In the genomic region with DNA sequence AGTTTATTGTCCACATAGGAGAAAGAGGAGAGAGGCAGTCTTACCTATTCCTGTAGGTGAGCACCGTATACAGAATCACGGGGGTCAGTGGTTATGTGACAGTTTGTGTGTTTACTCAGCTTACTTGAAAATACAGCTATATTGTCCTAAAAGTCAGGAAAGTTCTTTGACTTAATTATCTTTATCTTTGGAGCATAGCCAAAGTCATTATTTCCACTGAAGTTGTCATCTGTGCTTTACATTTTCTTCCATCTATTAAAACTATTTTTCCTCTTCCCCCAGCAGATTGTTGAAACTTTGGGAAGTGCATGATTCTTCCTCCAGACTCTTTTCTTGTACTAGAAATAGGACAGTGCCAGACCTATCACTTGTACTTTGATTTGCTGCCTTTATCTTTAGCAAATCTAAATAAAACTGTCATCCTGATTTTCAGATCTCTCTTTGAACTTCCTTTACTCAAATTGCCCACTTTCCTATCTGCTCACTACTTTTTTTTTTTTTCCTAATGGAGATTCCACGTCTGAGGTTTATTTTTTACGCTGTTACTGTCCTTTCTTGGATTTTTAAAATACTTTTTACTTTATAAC, we compare ENCODE assay signal across 22 cellular contexts. TPM values are rescaled to one million over a fixed set of nuclear protein-coding genes. Genes with fewer than 3 reads are reported as not detected.
A peak's percentile ranks its signal among the peaks of the same experiment; 100 is the strongest.
DNase-seq lines count a peak whose midpoint lies in the region; ATAC-seq, FAIRE-seq and TF ChIP-seq lines count a peak whose summit lies in the region.
"Had no signal": no experiment of that assay in that cellular context is flagged by ENCODE, and none has a peak within 500 bp of the region (broad histone marks: within the 10 kb centered on the region; RNA-seq: fewer than 3 reads in every experiment).

No MANE protein-coding gene starts in this region.

- H3F3A ChIP-seq in SK-N-SH (replicated peaks; ENCODE audit: insufficient read depth), result peaks cover 4% of the 10 kb centered on the region

- H4K20me1 ChIP-seq in SK-N-SH (ENCODE audit: insufficient read depth), result no peaks in the 10 kb centered on the region
- H4K20me1 ChIP-seq in K562 (replicated peaks; ENCODE audit: control insufficient read depth, insufficient read depth, low read length), result no peaks in the 10 kb centered on the region
- no peaks in the 10 kb centered on the region for H4K20me1 ChIP-seq in keratinocyte (ENCODE audit: control insufficient read depth, extremely low read depth, insufficient read depth, low read length)

- no peak for FAIRE-seq in K562 (lab: Jason Lieb, UNC)
- peak; percentile 51 for FAIRE-seq in keratinocyte (lab: Jason Lieb, UNC)
- FAIRE-seq: A549, GM12891, GM18507, H54 had no signal

- no peaks in the 10 kb centered on the region for H3K27me3 ChIP-seq in SK-N-SH (ENCODE audit: insufficient read depth)
- no peaks in the 10 kb centered on the region for H3K27me3 ChIP-seq in K562 (ENCODE audit: control insufficient read depth in 2 of 2, insufficient read depth in 2 of 2, low read length in 2 of 2)
- H3K27me3 ChIP-seq in keratinocyte (ENCODE audit: control insufficient read depth, extremely low read depth, insufficient read depth, low read length), result no peaks in the 10 kb centered on the region
- no peaks in the 10 kb centered on the region for H3K27me3 ChIP-seq in lower lobe of right lung (ENCODE audit: low read depth)

- no peaks in the 10 kb centered on the region for H3K9me2 ChIP-seq in SK-N-SH

- H2AFZ ChIP-seq in SK-N-SH (ENCODE audit: low read depth) (no peak overlapping the region), K562 (ENCODE audit: low read depth, low read length) (no peak overlapping the region), keratinocyte (ENCODE audit: control insufficient read depth, low read length) (no peak overlapping the region)

- POLR2A ChIA-PET in SK-N-SH (lab: Yijun Ruan, JAX), result no interaction called here
- POLR2A ChIA-PET in K562 (lab: Yijun Ruan, JAX), result no interaction called here

- DNase-seq in SK-N-SH (no peak), K562 (ENCODE audit: extremely low read depth in 1 of 4, low spot score in 3 of 4) (no peak), keratinocyte (ENCODE audit: low read depth, low spot score) (no peak), lower lobe of right lung (no peak), NCI-H146 (lab: John Stamatoyannopoulos, UW) (no peak)
- DNase-seq: 8988T; ACHN; C1 segment of cervical spinal cord; Calu3; CD4-positive, alpha-beta memory T cell; COR-L47; DMS53; DMS79 treated with DMSO at 0.1 percent for 48 hours; GF-D8; GOT3 had no signal

- ATAC-seq in SK-N-SH treated with all-trans-retinoic acid at 6 μM for 48 hours (no peak), K562 (no peak), HG02852 (IDR thresholded peaks at IDR 0.05; ENCODE audit: unreplicated experiment) (no peak), lower lobe of right lung (no peak)
- ATAC-seq: A549 had no signal

- CTCF ChIA-PET in SK-N-SH (lab: Yijun Ruan, JAX), result interaction anchor here (0.7 to 1.4 kb wide), 3 partner anchors 176 to 1426 kb away, joined by 3 to 4 read pairs (median 4); no protein-coding TSS in a partner anchor
- CTCF ChIA-PET in K562 (lab: Yijun Ruan, JAX; ENCODE audit: low intra/inter-chr PET ratio), result no interaction called here

- intact Hi-C loops in K562 (cut with micrococcal nuclease) (loop anchor here (10.0 kb wide), 1 partner anchor 352 kb away; no protein-coding TSS in a partner anchor), lower lobe of right lung (cut with DNase I) (no loop called here)

- WGBS in SK-N-SH (ENCODE audit: low lambda C conversion rate), result 51% methylated on average over 4 of the region's 4 CpGs
- 44% methylated on average over 4 of the region's 4 CpGs for WGBS in K562 (ENCODE audit: insufficient coverage, low coverage, missing lambda C conversion rate)

- no peak overlapping the region for H3K9ac ChIP-seq in SK-N-SH
- H3K9ac ChIP-seq in K562 (ENCODE audit: insufficient read depth in 1 of 2, low read depth in 2 of 2, low read length in 2 of 2), result no peak overlapping the region
- H3K9ac ChIP-seq in keratinocyte (ENCODE audit: control insufficient read depth, extremely low read depth, insufficient read depth, low read length), result no peak overlapping the region

- H3K4me2 ChIP-seq in SK-N-SH (no peak overlapping the region), K562 (ENCODE audit: insufficient read depth, low read length) (no peak overlapping the region), keratinocyte (ENCODE audit: control insufficient read depth, extremely low read depth, insufficient read depth, low read depth, low read length) (no peak overlapping the region)
- H3K4me2 ChIP-seq: A549 had no signal

- H3K79me2 ChIP-seq in SK-N-SH (ENCODE audit: insufficient read depth) (peaks cover 21% of the 10 kb centered on the region), K562 (ENCODE audit: control insufficient read depth, insufficient read depth, low read length) (no peaks in the 10 kb centered on the region; the same call in 2 of the 3 replicates), keratinocyte (ENCODE audit: control insufficient read depth, insufficient read depth, low read length) (peaks cover 2% of the 10 kb centered on the region)

- no peak for TF ChIP-seq POLR2A in K562 (conservative IDR thresholded peaks at IDR 0.05)

- TF ChIP-seq EP300 in SK-N-SH (IDR thresholded peaks at IDR 0.05; ENCODE audit: borderline replicate concordance in 1 of 2, low read depth in 1 of 2, low read length in 1 of 2), result no peak
- no peak for TF ChIP-seq EP300 in K562 (IDR thresholded peaks at IDR 0.05; ENCODE audit: low read length)

- no peaks in the 10 kb centered on the region for H3K36me3 ChIP-seq in SK-N-SH (replicated peaks in 1 of 2; ENCODE audit: control insufficient read depth in 1 of 2, insufficient read depth in 2 of 2, low read length in 1 of 2)
- H3K36me3 ChIP-seq in K562 (ENCODE audit: control insufficient read depth, insufficient read depth, low read length), result no peaks in the 10 kb centered on the region
- no peaks in the 10 kb centered on the region for H3K36me3 ChIP-seq in keratinocyte (ENCODE audit: control insufficient read depth in 2 of 2, extremely low read depth in 1 of 2, insufficient read depth in 2 of 2, low read length in 2 of 2)
- no peaks in the 10 kb centered on the region for H3K36me3 ChIP-seq in lower lobe of right lung
- H3K36me3 ChIP-seq: HAP-1 had no signal

- H3K4me3 ChIP-seq in SK-N-SH (ENCODE audit: low read depth in 2 of 2, low read length in 1 of 2), result no peak overlapping the region
- no peak overlapping the region for H3K4me3 ChIP-seq in K562
- no peak overlapping the region for H3K4me3 ChIP-seq in keratinocyte (ENCODE audit: control insufficient read depth in 2 of 3, extremely low read depth in 1 of 3, insufficient read depth in 2 of 3, low read depth in 1 of 3, low read length in 3 of 3)
- H3K4me3 ChIP-seq in lower lobe of right lung, result no peak overlapping the region
- H3K4me3 ChIP-seq: A549, HAP-1 had no signal

- H3K4me1 ChIP-seq in SK-N-SH (ENCODE audit: control insufficient read depth in 1 of 2, insufficient read depth in 2 of 2, low read depth in 1 of 2, low read length in 1 of 2) (peaks cover 4 to 7% of the 10 kb centered on the region in 2 experiments; a peak in 2 of 4 replicates), K562 (replicated peaks in 1 of 2; ENCODE audit: control insufficient read depth in 2 of 2, insufficient read depth in 2 of 2, low read length in 2 of 2) (no peaks in the 10 kb centered on the region), keratinocyte (ENCODE audit: control insufficient read depth, extremely low read depth, insufficient read depth, low read length) (peaks cover 4% of the 10 kb centered on the region), lower lobe of right lung (peaks cover 4% of the 10 kb centered on the region)
- H3K4me1 ChIP-seq: HAP-1 had no signal

- in situ Hi-C loops in K562 (cut with MboI), result no loop called here

- no TSS peak for BruUV-seq in K562 (replicated peaks; lab: Mats Ljungman, UMichigan)

- H3K9me1 ChIP-seq in K562 (ENCODE audit: control insufficient read depth, insufficient read depth, low read length), result no peaks in the 10 kb centered on the region
- no peaks in the 10 kb centered on the region for H3K9me1 ChIP-seq in keratinocyte (ENCODE audit: control insufficient read depth, extremely low read depth, insufficient read depth, low read length)

- TF ChIP-seq RAD21 in SK-N-SH (IDR thresholded peaks at IDR 0.05; ENCODE audit: low read length) (no peak), K562 (CRISPR knock-in tag; conservative IDR thresholded peaks at IDR 0.05 in 1 of 2, IDR thresholded peaks at IDR 0.05 in 1 of 2) (no peak)

- TF ChIP-seq CTCF in SK-N-SH (IDR thresholded peaks at IDR 0.05) (no peak), K562 (IDR thresholded peaks at IDR 0.05 in 2 of 3, conservative IDR thresholded peaks at IDR 0.05 in 1 of 3; ENCODE audit: insufficient read depth in 2 of 3, low read depth in 1 of 3, low read length in 3 of 3) (no peak), keratinocyte (optimal IDR thresholded peaks at IDR 0.05 in 1 of 3, IDR thresholded peaks at IDR 0.05 in 1 of 3, conservative IDR thresholded peaks at IDR 0.05 in 1 of 3; ENCODE audit: extremely low read depth in 1 of 3, insufficient read depth in 2 of 3, low read length in 3 of 3) (no peak), lower lobe of right lung (IDR thresholded peaks at IDR 0.05) (no peak)

- no peaks in the 10 kb centered on the region for H3K9me3 ChIP-seq in SK-N-SH
- H3K9me3 ChIP-seq in K562 (replicated peaks; ENCODE audit: control insufficient read depth, insufficient read depth, low read depth, low read length), result no peaks in the 10 kb centered on the region
- no peaks in the 10 kb centered on the region for H3K9me3 ChIP-seq in keratinocyte (ENCODE audit: control insufficient read depth, low read depth, low read length)
- no peaks in the 10 kb centered on the region for H3K9me3 ChIP-seq in lower lobe of right lung
- H3K9me3 ChIP-seq: A549, HAP-1 had no signal

- no peak overlapping the region for H3K27ac ChIP-seq in SK-N-SH (ENCODE audit: low read depth in 2 of 2, low read length in 1 of 2)
- no peak overlapping the region for H3K27ac ChIP-seq in K562 (ENCODE audit: extremely low read depth, low read depth, low read length)
- no peak overlapping the region for H3K27ac ChIP-seq in keratinocyte (ENCODE audit: control insufficient read depth, insufficient read depth, low read length)
- no peak overlapping the region for H3K27ac ChIP-seq in lower lobe of right lung
- H3K27ac ChIP-seq: A549 had no signal

- dilution Hi-C loops in keratinocyte (cut with MboI; ENCODE audit: extremely low pct_ligation_motif_present, low sequenced_read_pairs), result no loop called here

RNA-seq across cellular contexts. Expression of gene TAF3, which starts 58.3 kb away (rescaled TPM):
- polyA plus RNA-seq in SK-N-SH (2012; rRNA removed) (1.7 and 2.4 TPM in 2 replicates), K562 (2011; rRNA removed) (2.4 and 2.8 TPM in 2 replicates), K562 (2014; fragmentation: Illumina TruSeq; extraction: Trizol) (8.7 and 9.9 TPM in 2 replicates), K562 (2014; fragmentation: Nextera tagmentation; extraction: Ambion mirVana) (1 to 10 TPM; 1.5 to 2.0 TPM), K562 (2014; rRNA removed) (3.1 and 4.9 TPM in 2 replicates), keratinocyte (0.80 to 4.1 TPM (median 2.0 TPM) in 3 replicates)
- 2.6 and 2.7 TPM in 2 replicates for polyA plus RNA-seq in SK-N-SH (2012; cell fraction: cytosol; rRNA removed)
- polyA plus RNA-seq in SK-N-SH (2012; cell fraction: nucleus; rRNA removed), result 1.9 and 2.3 TPM in 2 replicates
- 6.2 and 11.8 TPM in 2 replicates for total RNA-seq in K562 (2011; cell fraction: chromatin; rRNA removed; ENCODE audit: low replicate concordance)
- 5.5 and 6.1 TPM in 2 replicates for total RNA-seq in K562 (2011; cell fraction: nucleolus; rRNA removed)
- 7.3 and 7.6 TPM in 2 replicates for total RNA-seq in K562 (2011; cell fraction: nucleoplasm; rRNA removed)
- total RNA-seq in K562 (2014; rRNA removed) (3.8 and 4.4 TPM in 2 replicates), K562 (2014; rRNA removed; fragmentation: Illumina TruSeq; extraction: Trizol) (3.3 and 4.4 TPM in 2 replicates), K562 (2015; rRNA removed; fragmentation: Illumina TruSeq; extraction: Trizol) (4.1 TPM in 2 replicates), K562 (2021) (9.2 and 9.6 TPM in 2 replicates), lower lobe of right lung (10.8 TPM)
- polyA plus RNA-seq in K562 (2011; cell fraction: cytosol; rRNA removed), result 1.2 TPM in 2 replicates
- 2.6 and 3.5 TPM in 2 replicates for polyA plus RNA-seq in K562 (2011; cell fraction: nucleus; rRNA removed)
- polyA plus RNA-seq in K562 (2012), result 5.6 and 6.2 TPM in 2 replicates
- 4.2 and 4.6 TPM in 2 replicates for polyA minus RNA-seq in K562 (2011; rRNA and poly(A)+ RNA removed)
- 2.6 and 2.8 TPM in 2 replicates for polyA minus RNA-seq in K562 (2011; cell fraction: cytosol; rRNA and poly(A)+ RNA removed)
- polyA minus RNA-seq in K562 (2011; cell fraction: nucleus; rRNA and poly(A)+ RNA removed), result 6.1 and 6.3 TPM in 2 replicates
- polyA plus RNA-seq in keratinocyte (2011; ENCODE audit: low read depth), result 8.1 TPM
- polyA plus RNA-seq in keratinocyte (2011; cell fraction: cytosol; rRNA removed), result 2.2 and 2.7 TPM in 2 replicates
- polyA plus RNA-seq in keratinocyte (2011; cell fraction: nucleus; rRNA removed), result 2.8 and 3.8 TPM in 2 replicates
- polyA plus RNA-seq in keratinocyte (2012; ENCODE audit: low replicate concordance), result 3.9 and 5.5 TPM in 2 replicates
- polyA minus RNA-seq in keratinocyte, result 0.82 to 1.9 TPM (median 1.8 TPM) in 3 replicates
- 1.2 TPM for polyA minus RNA-seq in keratinocyte (2011; cell fraction: cytosol; rRNA and poly(A)+ RNA removed)
- 1.8 and 4.1 TPM in 2 replicates for polyA minus RNA-seq in keratinocyte (2011; cell fraction: nucleus; rRNA and poly(A)+ RNA removed)
